In the genomic region with DNA sequence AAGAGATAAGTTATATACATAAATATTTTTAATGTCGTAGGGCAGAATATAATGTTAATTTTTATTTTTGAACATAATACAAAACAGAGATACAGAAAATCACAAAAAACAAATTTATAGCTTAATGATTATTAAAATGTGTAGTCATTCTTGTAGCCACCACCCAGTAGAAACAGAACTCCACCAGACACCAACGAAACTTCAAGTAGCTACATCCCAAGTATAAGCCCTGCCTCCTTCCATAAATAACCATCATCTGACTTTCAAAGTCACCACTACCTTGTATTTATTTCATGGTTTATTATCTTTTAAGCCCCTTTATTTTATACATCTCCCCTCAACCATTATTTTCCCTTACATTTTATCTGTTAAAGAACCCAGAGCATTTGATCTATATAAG, we compare ENCODE assay signal across 9 cellular contexts.
"Had no signal": no experiment of that assay in that cellular context is flagged by ENCODE, and none has a peak within 500 bp of the region (broad histone marks: within the 10 kb centered on the region; RNA-seq: fewer than 3 reads in every experiment).

No MANE protein-coding gene starts in this region.

- H3K36me3 Mint-ChIP-seq: IgD-negative memory B cell had no signal

- H3K27ac Mint-ChIP-seq: IgD-negative memory B cell had no signal

- H3K27me3 Mint-ChIP-seq: IgD-negative memory B cell had no signal

- DNase-seq: IMR-90, KBM-7, KG1 had no signal

- H3K4me3 ChIP-seq: K562 had no signal

- FAIRE-seq: HepG2, HTR-8/SVneo, K562 had no signal

- H3K4me2 ChIP-seq: KMS-11 had no signal

- H3K4me3 Mint-ChIP-seq: IgD-negative memory B cell had no signal

- H3K9ac ChIP-seq: KMS-11 had no signal

- H3K27ac ChIP-seq: HL-60, KMS-11 had no signal

- ATAC-seq: HepG2, K562 had no signal
